ENCODE assay signal across 30 cellular contexts in the genomic region with DNA sequence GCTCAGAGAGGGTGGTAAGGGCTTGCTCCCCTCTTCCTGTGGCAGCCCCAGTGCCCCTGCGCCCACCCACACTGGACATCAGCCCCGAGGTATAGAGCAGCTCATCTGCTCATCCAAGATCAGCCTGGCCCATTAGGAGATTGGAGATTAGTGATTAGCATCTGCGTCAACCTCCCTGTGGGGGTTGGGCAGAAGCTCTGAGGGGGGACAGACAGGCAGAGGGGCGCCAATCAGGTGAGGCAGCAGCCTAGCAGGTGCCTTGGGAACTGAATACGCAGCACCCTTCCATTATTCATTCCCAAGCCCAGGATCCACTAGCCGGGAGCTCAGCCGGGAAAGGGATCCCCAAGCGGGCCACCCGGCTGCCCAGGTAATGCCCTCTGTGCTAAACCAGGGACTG. TPM values are rescaled to one million over a fixed set of nuclear protein-coding genes. Genes with fewer than 3 reads are reported as not detected.
DNase-seq lines count a peak whose midpoint lies in the region; ATAC-seq and TF ChIP-seq lines count a peak whose summit lies in the region.
"Had no signal": no experiment of that assay in that cellular context is flagged by ENCODE, and none has a peak within 500 bp of the region (broad histone marks: within the 10 kb centered on the region; RNA-seq: fewer than 3 reads in every experiment).

No MANE protein-coding gene starts in this region.

- H3K9me3 ChIP-seq in left ventricle myocardium inferior (replicated peaks) (no peaks in the 10 kb centered on the region), colonic mucosa (no peaks in the 10 kb centered on the region), prostate gland (no peaks in the 10 kb centered on the region), vagina (no peaks in the 10 kb centered on the region)
- H3K9me3 ChIP-seq in CD4-positive, alpha-beta memory T cell (ENCODE audit: control insufficient read depth in 1 of 2, low read length in 2 of 2) = no peaks in the 10 kb centered on the region
- H3K9me3 ChIP-seq: body of pancreas had no signal

- intact Hi-C loops in left ventricle myocardium inferior (cut with micrococcal nuclease) = no loop called here
- intact Hi-C loops in Right ventricle myocardium superior (cut with DNase I) = no loop called here
- intact Hi-C loops in colonic mucosa (cut with DNase I) = no loop called here
- intact Hi-C loops in prostate gland (cut with DNase I) = no loop called here
- intact Hi-C loops in vagina (cut with DNase I) = no loop called here
- intact Hi-C loops in CD4-positive, alpha-beta memory T cell (cut with micrococcal nuclease) = no loop called here

- no peaks in the 10 kb centered on the region for H3K27me3 ChIP-seq in left ventricle myocardium inferior (ENCODE audit: low read depth)
- no peaks in the 10 kb centered on the region for H3K27me3 ChIP-seq in colonic mucosa
- no peaks in the 10 kb centered on the region for H3K27me3 ChIP-seq in prostate gland (replicated peaks; ENCODE audit: insufficient read depth)
- H3K27me3 ChIP-seq in vagina = no peaks in the 10 kb centered on the region
- H3K27me3 ChIP-seq in CD4-positive, alpha-beta memory T cell (ENCODE audit: insufficient read depth, low read length) = no peaks in the 10 kb centered on the region
- H3K27me3 ChIP-seq: body of pancreas had no signal

- DNase-seq in left ventricle myocardium inferior (no peak), Right ventricle myocardium superior (no peak), colonic mucosa (no peak), prostate gland (ENCODE audit: low spot score) (no peak), vagina (ENCODE audit: extremely low spot score in 2 of 2) (no peak), NCI-H2196 treated with DMSO at 0.1 percent for 48 hours (lab: John Stamatoyannopoulos, UW; ENCODE audit: unreplicated experiment) (no peak)
- DNase-seq in activated CD4-positive, alpha-beta T cell treated with anti-CD3 and anti-CD28 coated beads, Interleukin-2, amount 50 U/mL, for 4 hours = no peak
- DNase-seq in CD4-positive, alpha-beta memory T cell = no peak
- DNase-seq: activated CD4-positive, alpha-beta T cell treated with anti-CD3 and anti-CD28 coated beads, Interleukin-2, amount 10 ng/mL, durations not matched to agents 7 days and 5 days; activated naive CD8-positive, alpha-beta T cell treated with anti-CD3 and anti-CD28 coated beads, Interleukin-2, amount 10 ng/mL, durations not matched to agents 7 days and 5 days; body of pancreas; DMS53; foreskin melanocyte; kidney; natural killer cell; NCI-H1436; NCI-H2171; NCI-H69; stimulated activated CD4-positive, alpha-beta T cell treated with anti-CD3 and anti-CD28 coated beads, Interleukin-1b, Interleukin-23, amount 100 ng/mL, for 48 hours; stimulated activated naive CD8-positive, alpha-beta T cell treated with anti-CD3 and anti-CD28 coated beads, Interleukin-15, Interleukin-2, amounts not matched to agents 100 U/mL and 50 U/mL, for 24 hours; T-helper 1 cell had no signal

- POLR2A ChIA-PET in CD4-positive, alpha-beta memory T cell (lab: Charles Lee; ENCODE audit: partially characterized antibody) = interaction anchor here (1.1 kb wide), 1 partner anchor 11 kb away, joined by 3 read pairs; a partner anchor contains a TSS

- H3K9me3 Mint-ChIP-seq in CD4-positive, alpha-beta memory T cell = no peaks in the 10 kb centered on the region
- H3K9me3 Mint-ChIP-seq: activated CD4-positive, alpha-beta T cell treated with anti-CD3 and anti-CD28 coated beads, Interleukin-2, amount 10 ng/mL, durations not matched to agents 7 days and 5 days; activated naive CD8-positive, alpha-beta T cell treated with anti-CD3 and anti-CD28 coated beads, Interleukin-2, amount 10 ng/mL, durations not matched to agents 7 days and 5 days; activated T-helper 2 cell treated with anti-CD3 and anti-CD28 coated beads, Interferon-gamma antibody, Interleukin-2, Interleukin-4, amounts not matched to agents 10 μg/mL and 5 μg/mL and 100 μg/mL, durations not matched to agents 14 hours and 24 hours and 36 hours; dendritic cell treated with granulocyte-macrophage colony-stimulating factor and Interleukin-4, amounts not matched to agents 40 ng/mL and 50 ng/mL, for 4 days; GM23338; IgD-negative memory B cell; memory B cell; natural killer cell had no signal

- no peak for TF ChIP-seq POLR2A in prostate gland (IDR thresholded peaks at IDR 0.05)
- TF ChIP-seq POLR2A in vagina (IDR thresholded peaks at IDR 0.05) = no peak

- no peak overlapping the region for H3K4me3 Mint-ChIP-seq in CD4-positive, alpha-beta memory T cell
- H3K4me3 Mint-ChIP-seq: activated CD4-positive, alpha-beta T cell treated with anti-CD3 and anti-CD28 coated beads, Interleukin-2, amount 10 ng/mL, durations not matched to agents 7 days and 5 days; activated naive CD8-positive, alpha-beta T cell treated with anti-CD3 and anti-CD28 coated beads, Interleukin-2, amount 10 ng/mL, durations not matched to agents 7 days and 5 days; dendritic cell treated with granulocyte-macrophage colony-stimulating factor and Interleukin-4, amounts not matched to agents 40 ng/mL and 50 ng/mL, for 4 days; GM23338; memory B cell; natural killer cell had no signal

- CTCF ChIA-PET in CD4-positive, alpha-beta memory T cell (lab: Charles Lee; ENCODE audit: partially characterized antibody) = interaction anchor here (2.5 kb wide), 1 partner anchor 7 kb away, joined by 7 read pairs; no protein-coding TSS in a partner anchor

- no peak overlapping the region for H3K9ac ChIP-seq in colonic mucosa (ENCODE audit: low read depth in 2 of 2, low read length in 2 of 2)
- H3K9ac ChIP-seq: parathyroid adenoma had no signal

- no peak for TF ChIP-seq CTCF in left ventricle myocardium inferior (IDR thresholded peaks at IDR 0.05; ENCODE audit: borderline replicate concordance)
- no peak for TF ChIP-seq CTCF in colonic mucosa (IDR thresholded peaks at IDR 0.05)
- TF ChIP-seq CTCF in prostate gland (IDR thresholded peaks at IDR 0.05) = no peak
- TF ChIP-seq CTCF in vagina (IDR thresholded peaks at IDR 0.05) = no peak

- H3K4me1 ChIP-seq in left ventricle myocardium inferior (peaks cover 85% of the 10 kb centered on the region), colonic mucosa (no peaks in the 10 kb centered on the region), prostate gland (replicated peaks) (no peaks in the 10 kb centered on the region), vagina (peaks cover 47% of the 10 kb centered on the region)
- H3K4me1 ChIP-seq in CD4-positive, alpha-beta memory T cell (ENCODE audit: insufficient read depth, low read length) = no peaks in the 10 kb centered on the region
- H3K4me1 ChIP-seq: parathyroid adenoma had no signal

- no peaks in the 10 kb centered on the region for H3K27me3 Mint-ChIP-seq in CD4-positive, alpha-beta memory T cell
- H3K27me3 Mint-ChIP-seq: activated CD4-positive, alpha-beta T cell treated with anti-CD3 and anti-CD28 coated beads, Interleukin-2, amount 10 ng/mL, durations not matched to agents 7 days and 5 days; activated naive CD8-positive, alpha-beta T cell treated with anti-CD3 and anti-CD28 coated beads, Interleukin-2, amount 10 ng/mL, durations not matched to agents 7 days and 5 days; dendritic cell treated with granulocyte-macrophage colony-stimulating factor and Interleukin-4, amounts not matched to agents 40 ng/mL and 50 ng/mL, for 4 days; IgD-negative memory B cell; memory B cell had no signal

- no peak overlapping the region for H3K4me3 ChIP-seq in left ventricle myocardium inferior
- H3K4me3 ChIP-seq in colonic mucosa = no peak overlapping the region
- H3K4me3 ChIP-seq in prostate gland = peak overlapping the region in 1 of 2 donors; percentile 14
- H3K4me3 ChIP-seq in vagina = peak overlapping the region in 1 of 2 donors; percentile 43
- H3K4me3 ChIP-seq in CD4-positive, alpha-beta memory T cell (ENCODE audit: low read length in 2 of 2) = no peak overlapping the region
- H3K4me3 ChIP-seq: body of pancreas, GM23338 had no signal

- no peaks in the 10 kb centered on the region for H3K36me3 Mint-ChIP-seq in CD4-positive, alpha-beta memory T cell
- H3K36me3 Mint-ChIP-seq: natural killer cell had no signal

- H3K27ac ChIP-seq in left ventricle myocardium inferior (replicated peaks) (peak overlapping the region; percentile 98), colonic mucosa (peak overlapping the region; percentile 44), prostate gland (peak overlapping the region; percentile 53 to 64), vagina (peak overlapping the region; percentile 97)
- no peak overlapping the region for H3K27ac ChIP-seq in CD4-positive, alpha-beta memory T cell (ENCODE audit: low read depth, low read length)
- H3K27ac ChIP-seq: parathyroid adenoma had no signal

- WGBS in prostate gland = 78% methylated on average over 9 of the region's 9 CpGs

- H3K27ac Mint-ChIP-seq in CD4-positive, alpha-beta memory T cell = peak overlapping the region in 1 of 7 donors; percentile 48
- H3K27ac Mint-ChIP-seq: activated CD4-positive, alpha-beta T cell treated with anti-CD3 and anti-CD28 coated beads, Interleukin-2, amount 10 ng/mL, durations not matched to agents 7 days and 5 days; activated naive CD8-positive, alpha-beta T cell treated with anti-CD3 and anti-CD28 coated beads, Interleukin-2, amount 10 ng/mL, durations not matched to agents 7 days and 5 days; activated T-helper 2 cell treated with anti-CD3 and anti-CD28 coated beads, Interferon-gamma antibody, Interleukin-2, Interleukin-4, amounts not matched to agents 10 μg/mL and 5 μg/mL and 100 μg/mL, durations not matched to agents 14 hours and 24 hours and 36 hours; dendritic cell treated with granulocyte-macrophage colony-stimulating factor and Interleukin-4, amounts not matched to agents 40 ng/mL and 50 ng/mL, for 4 days; GM23338; IgD-negative memory B cell; memory B cell; natural killer cell had no signal

- ATAC-seq in Right ventricle myocardium superior (ENCODE audit: poor library complexity) = no peak
- ATAC-seq: body of pancreas; GM23338; natural killer cell; stimulated activated naive CD8-positive, alpha-beta T cell treated with anti-CD3 and anti-CD28 coated beads, Interleukin-15, Interleukin-2, amounts not matched to agents 100 U/mL and 50 U/mL, for 24 hours had no signal

- peaks cover 99% of the 10 kb centered on the region for H3K36me3 ChIP-seq in left ventricle myocardium inferior
- peaks cover 10% of the 10 kb centered on the region for H3K36me3 ChIP-seq in colonic mucosa
- H3K36me3 ChIP-seq in prostate gland = peaks cover 0 to 31% of the 10 kb centered on the region in 2 donors
- peaks cover 7 to 91% of the 10 kb centered on the region in 2 donors for H3K36me3 ChIP-seq in vagina
- no peaks in the 10 kb centered on the region for H3K36me3 ChIP-seq in CD4-positive, alpha-beta memory T cell (ENCODE audit: insufficient read depth, low read length)

- H3K4me1 Mint-ChIP-seq in CD4-positive, alpha-beta memory T cell = peaks cover 0 to 2% (median 0%) of the 10 kb centered on the region in 4 donors
- H3K4me1 Mint-ChIP-seq: activated CD4-positive, alpha-beta T cell treated with anti-CD3 and anti-CD28 coated beads, Interleukin-2, amount 10 ng/mL, durations not matched to agents 7 days and 5 days; activated naive CD8-positive, alpha-beta T cell treated with anti-CD3 and anti-CD28 coated beads, Interleukin-2, amount 10 ng/mL, durations not matched to agents 7 days and 5 days had no signal

RNA-seq across cellular contexts. Expression of a gene that starts 11.0 kb away (rescaled TPM):
- 245 TPM for total RNA-seq in left ventricle myocardium inferior
- 256 TPM for total RNA-seq in Right ventricle myocardium superior
- 100 to 1,000 TPM; 152 to 159 TPM for total RNA-seq in colonic mucosa
- 100 to 1,000 TPM; 200 to 209 TPM for total RNA-seq in prostate gland
- 199 TPM for total RNA-seq in vagina
- 1 to 10 TPM; 1.6 to 1.7 TPM for total RNA-seq in CD4-positive, alpha-beta memory T cell
- under 1 TPM; 0.34 to 0.78 TPM for polyA plus RNA-seq in CD4-positive, alpha-beta memory T cell

RNA-seq across cellular contexts. Expression of a gene that starts 15.2 kb away (rescaled TPM):
- total RNA-seq in left ventricle myocardium inferior (51.5 TPM), Right ventricle myocardium superior (43.4 TPM), colonic mucosa (10 to 100 TPM; 27.1 to 61.7 TPM), prostate gland (100 to 1,000 TPM; 382 to 434 TPM), vagina (941 TPM)
- 10 to 100 TPM; 64.2 to 68.6 TPM for total RNA-seq in CD4-positive, alpha-beta memory T cell
- polyA plus RNA-seq in CD4-positive, alpha-beta memory T cell = 100 to 1,000 TPM; 107 to 150 TPM

RNA-seq across cellular contexts. Expression of a gene that starts 30.6 kb away (rescaled TPM):
- total RNA-seq in left ventricle myocardium inferior (20.7 TPM), Right ventricle myocardium superior (15.4 TPM), colonic mucosa (10 to 100 TPM; 18.3 to 18.4 TPM), prostate gland (10 to 100 TPM; 14.4 to 33.3 TPM), vagina (5.9 TPM)
- under 1 TPM; 0.15 to 0.22 TPM for total RNA-seq in CD4-positive, alpha-beta memory T cell
- polyA plus RNA-seq in CD4-positive, alpha-beta memory T cell = not detected
- total RNA-seq: activated CD4-positive, alpha-beta T cell treated with anti-CD3 and anti-CD28 coated beads, Interleukin-2, amount 10 ng/mL, durations not matched to agents 7 days and 5 days; natural killer cell had no signal
- polyA plus RNA-seq: IgD-negative memory B cell had no signal

RNA-seq across cellular contexts. Expression of a gene that starts 48.1 kb away (rescaled TPM):
- total RNA-seq in left ventricle myocardium inferior = not detected
- total RNA-seq in Right ventricle myocardium superior = not detected
- under 1 TPM; 0.57 to 0.88 TPM for total RNA-seq in colonic mucosa
- total RNA-seq in prostate gland = 1 to 10 TPM in 1 of 2 donors, under 1 TPM in 1; 0.23 to 1.5 TPM
- 6.1 TPM for total RNA-seq in vagina
- total RNA-seq in CD4-positive, alpha-beta memory T cell = not detected
- polyA plus RNA-seq in CD4-positive, alpha-beta memory T cell = not detected
- total RNA-seq: activated CD4-positive, alpha-beta T cell treated with anti-CD3 and anti-CD28 coated beads, Interleukin-2, amount 10 ng/mL, durations not matched to agents 7 days and 5 days; activated naive CD8-positive, alpha-beta T cell treated with anti-CD3 and anti-CD28 coated beads, Interleukin-2, amount 10 ng/mL, durations not matched to agents 7 days and 5 days; activated T-helper 2 cell treated with anti-CD3 and anti-CD28 coated beads, Interferon-gamma antibody, Interleukin-2, Interleukin-4, amounts not matched to agents 10 μg/mL and 5 μg/mL and 100 μg/mL, durations not matched to agents 14 hours and 24 hours and 36 hours; body of pancreas; kidney; M059J; natural killer cell; OCI-LY7; ureter had no signal
- polyA plus RNA-seq: IgD-negative memory B cell had no signal

Comparison
In these comparisons a context has a peak if more than half of its experiments do, and no peak if none do; other contexts are left out.
1. RNA of a gene that starts 11.0 kb away (total RNA-seq): 256 TPM in Right ventricle myocardium superior (single experiment), 245 TPM in left ventricle myocardium inferior (single experiment), 200 to 209 TPM in prostate gland, 199 TPM in vagina (single experiment) and 152 to 159 TPM in colonic mucosa; 1.6 to 1.7 TPM in CD4-positive, alpha-beta memory T cell; every median in the first group is over 10 times any median in the second.